ENCODE assay signal across 8 cellular contexts in the genomic region with DNA sequence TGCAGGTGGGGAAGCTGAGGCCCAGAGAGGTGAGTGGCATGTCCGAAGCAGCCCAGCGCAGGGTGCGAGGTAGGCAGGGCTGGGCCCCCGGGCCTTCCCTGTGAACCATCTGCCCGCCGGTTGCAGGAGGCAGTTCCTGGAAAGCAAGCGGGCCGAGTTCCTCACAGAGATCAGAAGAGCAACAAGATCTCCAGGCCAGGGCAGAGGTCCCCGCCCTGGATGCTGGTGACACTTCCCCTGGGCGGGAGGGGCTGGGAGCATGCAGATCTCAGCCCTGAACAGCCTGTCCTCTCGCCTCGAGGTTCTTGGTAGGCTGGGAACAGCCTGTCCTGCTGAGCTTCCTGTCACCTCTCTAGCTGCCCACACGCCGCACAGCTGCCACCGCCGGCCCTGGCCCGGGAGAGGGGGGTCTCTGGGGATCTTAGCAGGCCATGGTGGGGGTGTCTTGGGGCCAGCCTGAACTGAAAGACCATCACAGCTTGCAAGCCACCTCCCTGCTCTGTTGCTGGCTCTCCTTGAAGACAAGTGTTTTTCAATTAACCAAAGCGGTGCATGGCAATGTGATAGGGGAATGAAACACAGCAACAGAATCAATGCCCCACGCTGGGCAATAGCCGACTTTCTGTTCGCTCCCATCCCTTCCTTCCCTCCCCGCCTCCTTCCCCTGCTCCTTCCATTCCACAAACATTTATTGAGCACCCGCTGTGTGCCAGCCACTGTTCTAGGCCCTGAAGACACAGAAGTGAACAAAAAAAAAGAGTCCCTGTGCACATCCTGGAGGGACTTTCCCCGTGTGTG. TPM values are rescaled to one million over a fixed set of nuclear protein-coding genes. Genes with fewer than 3 reads are reported as not detected.
A peak's percentile ranks its signal among the peaks of the same experiment; 100 is the strongest.
DNase-seq lines count a peak whose midpoint lies in the region; ATAC-seq and TF ChIP-seq lines count a peak whose summit lies in the region.

No MANE protein-coding gene starts in this region.

- DNase-seq in GM12865 (ENCODE audit: low read depth) (peak; percentile 89), ecto neural progenitor cell (ENCODE audit: low spot score) (peak; percentile 65), posterior cingulate gyrus (peak in 6 of 10 donors; percentile 4 to 83 (median 19)), aorta (peak; percentile 77 to 82), epidermal melanocyte (ENCODE audit: insufficient read length, low spot score) (no peak), NCI-H2029 (lab: John Stamatoyannopoulos, UW) (no peak)

- H3K4me3 ChIP-seq in GM12865 (ENCODE audit: low read depth, low read length): peak overlapping the region; percentile 35
- no peak overlapping the region for H3K4me3 ChIP-seq in aorta (ENCODE audit: low read length in 2 of 2)

- no peaks in the 10 kb centered on the region for H3K36me3 ChIP-seq in aorta (ENCODE audit: control insufficient read depth in 1 of 2, insufficient read depth in 2 of 2, low read length in 1 of 2)

- ATAC-seq in HG03139 (IDR thresholded peaks at IDR 0.05; ENCODE audit: unreplicated experiment) (peak; percentile 41), aorta (ENCODE audit: low FRiP score) (peak; percentile 45)
- ATAC-seq in activated CD4-positive, CD25-positive, alpha-beta regulatory T cell treated with anti-CD3 and anti-CD28 coated beads, Interleukin-2, amount 50 U/mL, for 24 hours: peak; percentile 21 to 22

- intact Hi-C loops in posterior cingulate gyrus (cut with DNase I) (no loop called here), aorta (cut with DNase I) (no loop called here)

- no peaks in the 10 kb centered on the region for H3K4me1 ChIP-seq in aorta (ENCODE audit: control insufficient read depth in 1 of 2, insufficient read depth in 2 of 2, low read length in 2 of 2)

- no peak overlapping the region for H3K27ac ChIP-seq in aorta (ENCODE audit: low read depth in 1 of 2, low read length in 2 of 2)

- no peak for TF ChIP-seq CTCF in GM12865 (IDR thresholded peaks at IDR 0.05; ENCODE audit: insufficient read depth, low read depth, low read length, missing control alignments)

- no peaks in the 10 kb centered on the region for H3K9me3 ChIP-seq in aorta (ENCODE audit: control insufficient read depth, low read length)

- no peaks in the 10 kb centered on the region for H3K27me3 ChIP-seq in aorta (ENCODE audit: control insufficient read depth in 1 of 2, insufficient read depth in 2 of 2, low read length in 1 of 2)

- 70 to 83% methylated on average over 24 of the region's 24 CpGs for whole genome bisulfite sequencing in aorta, 2 donors

RNA-seq across cellular contexts. Expression of gene SOCS1, which starts 31.7 kb away (rescaled TPM):
- 1 to 10 TPM; 4.3 to 6.4 TPM for total RNA-seq in aorta
- 1 to 10 TPM; 1.5 to 2.6 TPM for polyA plus RNA-seq in aorta

RNA-seq across cellular contexts. Expression of gene TNP2, which starts 44.8 kb away (rescaled TPM):
- not detected for total RNA-seq in aorta
- polyA plus RNA-seq in aorta: not detected

RNA-seq across cellular contexts. Expression of gene PRM3, which starts 49.1 kb away (rescaled TPM):
- not detected for total RNA-seq in aorta
- polyA plus RNA-seq in aorta: not detected

RNA-seq across cellular contexts. Expression of gene PRM2, which starts 52.0 kb away (rescaled TPM):
- total RNA-seq in aorta: not detected
- not detected for polyA plus RNA-seq in aorta

RNA-seq across cellular contexts. Expression of gene PRM1, which starts 56.8 kb away (rescaled TPM):
- not detected for total RNA-seq in aorta
- polyA plus RNA-seq in aorta: not detected

Comparison
In these comparisons a context has a peak if more than half of its experiments do, and no peak if none do; other contexts are left out.
1. DNase-seq: peak in GM12865 (single experiment), ecto neural progenitor cell (single experiment), posterior cingulate gyrus (6 of 10) and aorta (2 of 2); none in epidermal melanocyte (single experiment) and NCI-H2029 (single experiment).
2. Peak in every context shown above with its lines, with median percentiles within 50 percentile points of each other: ATAC-seq.